Comparison of ENCODE assay signal across 13 cellular contexts in genomic region chr12:112904571-112904970, GRCh38. TPM values are rescaled to one million over a fixed set of nuclear protein-coding genes. Genes with fewer than 3 reads are reported as not detected.
DNase-seq lines count a peak whose midpoint lies in the region; ATAC-seq and TF ChIP-seq lines count a peak whose summit lies in the region.
"Had no signal": no experiment of that assay in that cellular context is flagged by ENCODE, and none has a peak within 500 bp of the region (broad histone marks: within the 10 kb centered on the region; RNA-seq: fewer than 3 reads in every experiment).

No MANE protein-coding gene starts in this region.

- CTCF ChIA-PET in CD8-positive, alpha-beta T cell (lab: Charles Lee): interaction anchor here (1.3 to 1.8 kb wide), 2 partner anchors 88 to 126 kb away, joined by 4 to 5 read pairs; no protein-coding TSS in a partner anchor

- H3K27me3 ChIP-seq in CD8-positive, alpha-beta T cell (ENCODE audit: insufficient read depth, low read length): no peaks in the 10 kb centered on the region
- H3K27me3 ChIP-seq in mucosa of rectum (ENCODE audit: control insufficient read depth in 2 of 2, insufficient read depth in 2 of 2, low read length in 2 of 2): no peaks in the 10 kb centered on the region
- no peaks in the 10 kb centered on the region for H3K27me3 ChIP-seq in H9 (ENCODE audit: insufficient read depth, low read length)
- H3K27me3 ChIP-seq in gastroesophageal sphincter: no peaks in the 10 kb centered on the region
- H3K27me3 ChIP-seq: SJSA1 had no signal

- H2BK5ac ChIP-seq in H9 (ENCODE audit: insufficient read length, low read length): no peak overlapping the region

- H3K27ac ChIP-seq in CD8-positive, alpha-beta T cell (ENCODE audit: low read depth, low read length): no peak overlapping the region
- H3K27ac ChIP-seq in mucosa of rectum (ENCODE audit: low read depth in 2 of 2, low read length in 2 of 2) (peak overlapping the region; percentile 71 to 94), H9 (ENCODE audit: insufficient read length, low read depth, low read length) (no peak overlapping the region), gastroesophageal sphincter (no peak overlapping the region)
- H3K27ac ChIP-seq: SJSA1 had no signal

- no peak overlapping the region for H3K14ac ChIP-seq in H9 (ENCODE audit: insufficient read depth, low read length)

- no peak for ATAC-seq in CD8-positive, alpha-beta T cell
- no peak for ATAC-seq in gastroesophageal sphincter

- H3K4me1 ChIP-seq in CD8-positive, alpha-beta T cell (ENCODE audit: insufficient read depth, low read length): peaks cover 35% of the 10 kb centered on the region
- H3K4me1 ChIP-seq in mucosa of rectum (ENCODE audit: control insufficient read depth in 2 of 2, insufficient read depth in 2 of 2, low read length in 2 of 2) (peaks cover 43 to 61% of the 10 kb centered on the region in 2 donors), H9 (ENCODE audit: insufficient read depth, low read length) (no peaks in the 10 kb centered on the region), gastroesophageal sphincter (peaks cover 0 to 42% (median 7%) of the 10 kb centered on the region in 3 donors)
- H3K4me1 ChIP-seq: SJSA1 had no signal

- no peaks in the 10 kb centered on the region for H3K27me3 Mint-ChIP-seq in CD8-positive, alpha-beta T cell (ENCODE audit: low read depth)
- peaks cover 14% of the 10 kb centered on the region for H3K27me3 Mint-ChIP-seq in H9 (ENCODE audit: low read depth)
- peaks cover 0 to 5% (median 0%) of the 10 kb centered on the region in 3 donors for H3K27me3 Mint-ChIP-seq in CD14-positive monocyte (ENCODE audit: low read depth in 3 of 3)

- intact Hi-C loops in CD8-positive, alpha-beta T cell (cut with DNase I, micrococcal nuclease): loop anchor here (5.0 to 10.0 kb wide), 3 partner anchors 33 to 450 kb away; partner anchors contain the start of genes OAS2 (in 1 of the 2), OAS3 (in 1 of the 2) and PLBD2 (in 1 of the 2)
- intact Hi-C loops in CD14-positive monocyte (cut with micrococcal nuclease): loop anchor here (10.0 kb wide), 2 partner anchors 130 to 280 kb away; partner anchors contain the start of genes DDX54 (in 1 of the 2) and RITA1 (in 1 of the 2)

- H4K5ac ChIP-seq in H9 (ENCODE audit: insufficient read length, low read depth, low read length): no peak overlapping the region

- TF ChIP-seq EP300 in gastroesophageal sphincter (IDR thresholded peaks at IDR 0.05): no peak

- in situ Hi-C loops in astrocyte of the spinal cord (cut with HindIII; ENCODE audit: low sequenced_read_pairs): no loop called here

- no peak overlapping the region for H3K4me3 ChIP-seq in CD8-positive, alpha-beta T cell (ENCODE audit: low read depth, low read length)
- H3K4me3 ChIP-seq in astrocyte of the spinal cord (ENCODE audit: low read depth, low read length) (no peak overlapping the region), mucosa of rectum (ENCODE audit: low read length in 2 of 2) (peak overlapping the region in 1 of 2 donors; percentile 3), gastroesophageal sphincter (no peak overlapping the region)
- H3K4me3 ChIP-seq: SJSA1 had no signal

- no peaks in the 10 kb centered on the region for H3K79me1 ChIP-seq in H9 (ENCODE audit: insufficient read depth, low read depth, low read length, poor library complexity, severe bottlenecking)

- no peaks in the 10 kb centered on the region for H3K9me3 ChIP-seq in CD8-positive, alpha-beta T cell (ENCODE audit: low read length)
- H3K9me3 ChIP-seq in mucosa of rectum (ENCODE audit: control insufficient read depth in 2 of 2, low read length in 2 of 2): no peaks in the 10 kb centered on the region
- H3K9me3 ChIP-seq in H9 (ENCODE audit: control insufficient read depth, low read depth, low read length): no peaks in the 10 kb centered on the region
- no peaks in the 10 kb centered on the region for H3K9me3 ChIP-seq in gastroesophageal sphincter
- H3K9me3 ChIP-seq: SJSA1 had no signal

- no peak for TF ChIP-seq POLR2A in gastroesophageal sphincter (IDR thresholded peaks at IDR 0.05)

- H2BK15ac ChIP-seq in H9 (ENCODE audit: low read depth, low read length): no peak overlapping the region

- H3K4me1 Mint-ChIP-seq in CD8-positive, alpha-beta T cell (ENCODE audit: low read depth): peaks cover 56% of the 10 kb centered on the region
- peaks cover 8% of the 10 kb centered on the region in 2 experiments for H3K4me1 Mint-ChIP-seq in H9
- H3K4me1 Mint-ChIP-seq in CD14-positive monocyte: peaks cover 58% of the 10 kb centered on the region

- no peak overlapping the region for H2BK120ac ChIP-seq in H9 (ENCODE audit: low read depth, low read length, poor library complexity, severe bottlenecking)

- H3K4me2 ChIP-seq in H9 (ENCODE audit: insufficient read depth, insufficient read length, low read length): no peak overlapping the region

- no peaks in the 10 kb centered on the region for H3K36me3 ChIP-seq in CD8-positive, alpha-beta T cell (ENCODE audit: insufficient read depth, low read length)
- peaks cover 0 to 4% of the 10 kb centered on the region in 2 donors for H3K36me3 ChIP-seq in mucosa of rectum (ENCODE audit: control insufficient read depth in 2 of 2, insufficient read depth in 2 of 2, low read length in 2 of 2)
- no peaks in the 10 kb centered on the region for H3K36me3 ChIP-seq in gastroesophageal sphincter
- H3K36me3 ChIP-seq: SJSA1 had no signal

- H3K18ac ChIP-seq in H9 (ENCODE audit: insufficient read length, low read depth, low read length): no peak overlapping the region

- peaks cover 7% of the 10 kb centered on the region for H3K36me3 Mint-ChIP-seq in CD8-positive, alpha-beta T cell
- peaks cover 0 to 12% (median 6%) of the 10 kb centered on the region in 3 experiments; a peak in 5 of 7 replicates for H3K36me3 Mint-ChIP-seq in H9 (ENCODE audit: insufficient read depth in 1 of 3, low read depth in 3 of 3)
- peaks cover 13 to 14% of the 10 kb centered on the region in 2 donors for H3K36me3 Mint-ChIP-seq in CD14-positive monocyte

- peak overlapping the region; percentile 52 for H3K27ac Mint-ChIP-seq in CD8-positive, alpha-beta T cell
- H3K27ac Mint-ChIP-seq in H9 (no peak overlapping the region), CD14-positive monocyte (peak overlapping the region in 1 of 7 donors; percentile 10)

- no peak for DNase-seq in CD8-positive, alpha-beta T cell
- DNase-seq in LHCN-M2 (ENCODE audit: low read depth) (peak; percentile 21), astrocyte of the spinal cord (ENCODE audit: low read depth, low spot score) (peak; percentile 40), H9 (no peak), D341Med (ENCODE audit: low spot score) (no peak), CD14-positive monocyte (ENCODE audit: low spot score) (no peak)
- DNase-seq: activated CD4-positive, alpha-beta T cell treated with anti-CD3 and anti-CD28 coated beads, Interleukin-2, amount 50 U/mL, for 4 hours; DMS 273 treated with DMSO at 0.1 percent for 48 hours; NCI-H1048; NCI-H526 had no signal

- H3K23me2 ChIP-seq in H9 (ENCODE audit: insufficient read length, low read depth, low read length, poor library complexity, severe bottlenecking): no peaks in the 10 kb centered on the region

- H3K9me3 Mint-ChIP-seq in CD8-positive, alpha-beta T cell: no peaks in the 10 kb centered on the region
- H3K9me3 Mint-ChIP-seq in H9: peaks cover 17 to 23% of the 10 kb centered on the region in 2 experiments
- no peaks in the 10 kb centered on the region for H3K9me3 Mint-ChIP-seq in CD14-positive monocyte

- no peak for TF ChIP-seq CTCF in CD8-positive, alpha-beta T cell (IDR thresholded peaks at IDR 0.05)
- no peak for TF ChIP-seq CTCF in astrocyte of the spinal cord (IDR thresholded peaks at IDR 0.05; ENCODE audit: low read depth, low read length)
- no peak for TF ChIP-seq CTCF in H9 (conservative IDR thresholded peaks at IDR 0.05)
- TF ChIP-seq CTCF in gastroesophageal sphincter (IDR thresholded peaks at IDR 0.05): no peak
- TF ChIP-seq CTCF in CD14-positive monocyte (IDR thresholded peaks at IDR 0.05): no peak

- no peak overlapping the region for H2AK5ac ChIP-seq in H9 (ENCODE audit: insufficient read length, low read length)

- no peak overlapping the region for H4K91ac ChIP-seq in H9 (ENCODE audit: insufficient read length, low read depth, low read length)

- no peak overlapping the region for H2BK12ac ChIP-seq in H9 (ENCODE audit: insufficient read length, low read depth, low read length)

- H3K4me3 Mint-ChIP-seq in CD8-positive, alpha-beta T cell: no peak overlapping the region
- H3K4me3 Mint-ChIP-seq in H9 (no peak overlapping the region), CD14-positive monocyte (no peak overlapping the region)

- no peak overlapping the region for H3K9ac ChIP-seq in mucosa of rectum (ENCODE audit: low read depth in 1 of 2, low read length in 2 of 2)
- H3K9ac ChIP-seq in H9 (ENCODE audit: extremely low read depth, insufficient read length, low read length): no peak overlapping the region

- H3K4ac ChIP-seq in H9 (ENCODE audit: low read depth, low read length): no peak overlapping the region

- H2BK20ac ChIP-seq in H9 (ENCODE audit: low read depth, low read length, poor library complexity, severe bottlenecking): no peak overlapping the region

- H4K20me1 ChIP-seq in H9 (ENCODE audit: control insufficient read depth, insufficient read depth, insufficient read length): no peaks in the 10 kb centered on the region

- H3K23ac ChIP-seq in H9 (ENCODE audit: insufficient read length, low read depth, low read length): no peak overlapping the region

- no peak overlapping the region for H2AFZ ChIP-seq in H9 (ENCODE audit: low read length)

- H4K8ac ChIP-seq in H9 (replicated peaks; ENCODE audit: insufficient read length, low read depth, low read length): no peak overlapping the region

- no peaks in the 10 kb centered on the region for H3K79me2 ChIP-seq in H9 (ENCODE audit: insufficient read depth, low read length)

- POLR2A ChIA-PET in CD8-positive, alpha-beta T cell (lab: Charles Lee): no interaction called here

- no peak overlapping the region for H3K56ac ChIP-seq in H9 (ENCODE audit: insufficient read length, low read depth, low read length)

- no peak overlapping the region for H3T11ph ChIP-seq in H9 (ENCODE audit: low read length)

RNA-seq across cellular contexts. Expression of gene OAS1, which starts 2.2 kb away (rescaled TPM):
- total RNA-seq in CD8-positive, alpha-beta T cell: 1 to 10 TPM; 1.1 to 1.7 TPM
- total RNA-seq in LHCN-M2 (2014; rRNA removed) (1.0 and 8.4 TPM in 2 replicates), H9 (2021) (0.20 TPM in 1 of 2 replicates, not detected in the other), gastroesophageal sphincter (10 to 100 TPM in 1 of 4 donors, 1 to 10 TPM in 3; 4.8 to 17.0 (median 7.6) TPM)
- polyA plus RNA-seq in LHCN-M2 (2012): 0.92 TPM
- 100 to 1,000 TPM; 237 TPM for polyA plus RNA-seq in CD14-positive monocyte
- total RNA-seq: SJSA1 had no signal

RNA-seq across cellular contexts. Expression of gene OAS3, which starts 33.7 kb away (rescaled TPM):
- 1 to 10 TPM; 7.7 to 8.2 TPM for total RNA-seq in CD8-positive, alpha-beta T cell
- total RNA-seq in LHCN-M2 (2014; rRNA removed) (9.8 and 13.8 TPM in 2 replicates), H9 (2021) (0.70 and 0.81 TPM in 2 replicates), gastroesophageal sphincter (10 to 100 TPM in 1 of 4 donors, 1 to 10 TPM in 3; 3.5 to 10.2 (median 7.2) TPM)
- 4.0 TPM for polyA plus RNA-seq in LHCN-M2 (2012)
- 10 to 100 TPM; 22.0 to 41.9 TPM for polyA plus RNA-seq in CD14-positive monocyte

Comparison
In these comparisons a context has a peak if more than half of its experiments do, and no peak if none do; other contexts are left out.
1. DNase-seq: peak in LHCN-M2 (single experiment) and astrocyte of the spinal cord (single experiment); none in CD8-positive, alpha-beta T cell (0 of 7), H9 (single experiment), D341Med (single experiment) and CD14-positive monocyte (single experiment).
2. H3K27ac ChIP-seq: peak in mucosa of rectum (2 of 2); none in CD8-positive, alpha-beta T cell (single experiment), H9 (single experiment) and gastroesophageal sphincter (0 of 4).